Comparison of ENCODE assay signal across 6 cellular contexts in genomic region chr4:33873791-33874190, GRCh38.
"Had no signal": no experiment of that assay in that cellular context is flagged by ENCODE, and none has a peak within 500 bp of the region (broad histone marks: within the 10 kb centered on the region; RNA-seq: fewer than 3 reads in every experiment).

No MANE protein-coding gene starts in this region.

- H3K27ac Mint-ChIP-seq: IgD-negative memory B cell had no signal

- DNase-seq: IMR-90, KBM-7, KG1 had no signal

- H3K4me1 Mint-ChIP-seq: IgD-negative memory B cell had no signal

- H3K27me3 Mint-ChIP-seq: IgD-negative memory B cell had no signal

- H3K36me3 Mint-ChIP-seq: IgD-negative memory B cell had no signal

- H3K27ac ChIP-seq: HL-60 had no signal

- H3K4me3 Mint-ChIP-seq: IgD-negative memory B cell had no signal

- H3K4me3 ChIP-seq: K562 had no signal
